24 cellular contexts compared by ENCODE assay signal in genomic region chr15:76614725-76615124, GRCh38.
"Had no signal": no experiment of that assay in that cellular context is flagged by ENCODE, and none has a peak within 500 bp of the region (broad histone marks: within the 10 kb centered on the region; RNA-seq: fewer than 3 reads in every experiment).

No MANE protein-coding gene starts in this region.

- ATAC-seq: esophagus mucosa; gastrocnemius medialis; left ventricle myocardium superior; lower lobe of right lung; stimulated activated memory B cell treated with anti-CD40 and anti-IgM and Interleukin-4, amounts not matched to agents 10 μg/mL and 1 μg/mL and 100 μg/mL, for 72 hours; upper lobe of right lung had no signal

- DNase-seq: colonic mucosa; effector CD8-positive, alpha-beta T cell; endodermal cell; foreskin fibroblast; gastrocnemius medialis; head of caudate nucleus; left ventricle myocardium superior; lower lobe of right lung; nucleus accumbens; sigmoid colon; stimulated activated CD4-positive, alpha-beta T cell treated with anti-CD3 and anti-CD28 coated beads, Interleukin-2, amount 100 ng/mL, for 24 hours; stimulated activated CD4-positive, alpha-beta T cell treated with anti-CD3 and anti-CD28 coated beads, Interleukin-4, amount 100 ng/mL, for 24 hours; transverse colon; upper lobe of right lung; uterus had no signal

- H3K27ac Mint-ChIP-seq: dendritic cell treated with granulocyte-macrophage colony-stimulating factor and Interleukin-4, amounts not matched to agents 40 ng/mL and 50 ng/mL, for 4 days; endodermal cell; nephron; stimulated activated memory B cell treated with anti-CD40 and anti-IgM and Interleukin-4, amounts not matched to agents 10 μg/mL and 1 μg/mL and 100 μg/mL, for 72 hours; stimulated activated naive CD8-positive, alpha-beta T cell treated with anti-CD3 and anti-CD28 coated beads, Interleukin-15, Interleukin-2, amounts not matched to agents 100 ng/mL and 50 ng/mL, for 24 hours had no signal

- H3K4me3 Mint-ChIP-seq: dendritic cell treated with granulocyte-macrophage colony-stimulating factor and Interleukin-4, amounts not matched to agents 40 ng/mL and 50 ng/mL, for 4 days; endodermal cell; nephron; stimulated activated memory B cell treated with anti-CD40 and anti-IgM and Interleukin-4, amounts not matched to agents 10 μg/mL and 1 μg/mL and 100 μg/mL, for 72 hours; stimulated activated naive CD8-positive, alpha-beta T cell treated with anti-CD3 and anti-CD28 coated beads, Interleukin-15, Interleukin-2, amounts not matched to agents 100 ng/mL and 50 ng/mL, for 24 hours had no signal

- H3K4me1 Mint-ChIP-seq: nephron had no signal

- H3K4me1 ChIP-seq: colonic mucosa, gastrocnemius medialis, lower lobe of right lung, prostate gland, right atrium auricular region, sigmoid colon, suprapubic skin, transverse colon, upper lobe of right lung, uterus had no signal

- H3K27me3 ChIP-seq: colonic mucosa, gastrocnemius medialis, right atrium auricular region, sigmoid colon, suprapubic skin, transverse colon, upper lobe of right lung, uterus had no signal

- H3K4me3 ChIP-seq: colonic mucosa, gastrocnemius medialis, lower lobe of right lung, prostate gland, right atrium auricular region, sigmoid colon, suprapubic skin, transverse colon, upper lobe of right lung, uterus had no signal

- H3K9me3 ChIP-seq: colonic mucosa, gastrocnemius medialis, lower lobe of right lung, prostate gland, right atrium auricular region, upper lobe of right lung, uterus had no signal

- H3K27me3 Mint-ChIP-seq: dendritic cell treated with granulocyte-macrophage colony-stimulating factor and Interleukin-4, amounts not matched to agents 40 ng/mL and 50 ng/mL, for 4 days; stimulated activated memory B cell treated with anti-CD40 and anti-IgM and Interleukin-4, amounts not matched to agents 10 μg/mL and 1 μg/mL and 100 μg/mL, for 72 hours; stimulated activated naive CD8-positive, alpha-beta T cell treated with anti-CD3 and anti-CD28 coated beads, Interleukin-15, Interleukin-2, amounts not matched to agents 100 ng/mL and 50 ng/mL, for 24 hours had no signal

- H3K36me3 ChIP-seq: colonic mucosa, gastrocnemius medialis, prostate gland, right atrium auricular region, transverse colon, uterus had no signal

- H3K27ac ChIP-seq: colonic mucosa, epithelial cell of prostate, gastrocnemius medialis, lower lobe of right lung, prostate gland, right atrium auricular region, sigmoid colon, suprapubic skin, transverse colon, upper lobe of right lung, uterus had no signal
